Comparison of ENCODE assay signal across 13 cellular contexts in genomic region chr3:58068126-58068809, GRCh38.
DNase-seq lines count a peak whose midpoint lies in the region; ATAC-seq, FAIRE-seq and TF ChIP-seq lines count a peak whose summit lies in the region.
"Had no signal": no experiment of that assay in that cellular context is flagged by ENCODE, and none has a peak within 500 bp of the region (broad histone marks: within the 10 kb centered on the region; RNA-seq: fewer than 3 reads in every experiment).

No MANE protein-coding gene starts in this region.

- H4K20me1 ChIP-seq in K562 (replicated peaks; ENCODE audit: control insufficient read depth, insufficient read depth, low read length), result peaks cover 4% of the 10 kb centered on the region; the same call in 1 of the 2 replicates

- H2BK12ac ChIP-seq in mesenchymal stem cell (ENCODE audit: low read length in 2 of 2), result no peak overlapping the region

- POLR2A ChIA-PET in K562 (lab: Yijun Ruan, JAX), result interaction anchor here (1.1 kb wide), 1 partner anchor 19 kb away, joined by 4 read pairs; no protein-coding TSS in a partner anchor

- peak overlapping the region; percentile 74 for H4K91ac ChIP-seq in mesenchymal stem cell (ENCODE audit: low read length)

- in situ Hi-C loops in K562 (cut with MboI), result no loop called here

- no peak for TF ChIP-seq RAD21 in K562 (CRISPR knock-in tag; conservative IDR thresholded peaks at IDR 0.05 in 1 of 2, IDR thresholded peaks at IDR 0.05 in 1 of 2)

- H2BK15ac ChIP-seq in mesenchymal stem cell (ENCODE audit: low read depth, poor library complexity, severe bottlenecking), result no peak overlapping the region

- no peak overlapping the region for H2AFZ ChIP-seq in K562 (ENCODE audit: low read depth, low read length)
- no peak overlapping the region for H2AFZ ChIP-seq in mesenchymal stem cell (ENCODE audit: low read depth, low read length)

- H3K14ac ChIP-seq in mesenchymal stem cell (ENCODE audit: low read length in 2 of 2), result no peak overlapping the region

- H3K79me1 ChIP-seq in mesenchymal stem cell (replicated peaks; ENCODE audit: low read length, poor library complexity, severe bottlenecking), result peaks cover 16% of the 10 kb centered on the region

- H3K4ac ChIP-seq in mesenchymal stem cell (ENCODE audit: low read depth in 1 of 2, low read length in 2 of 2), result peak overlapping the region in 1 of 2 experiments; percentile 27

- H3K4me2 ChIP-seq in K562 (ENCODE audit: insufficient read depth, low read length), result no peak overlapping the region; the same call in 1 of the 2 replicates
- no peak overlapping the region for H3K4me2 ChIP-seq in mesenchymal stem cell (ENCODE audit: low read length, poor library complexity, severe bottlenecking)

- H2BK5ac ChIP-seq in mesenchymal stem cell (ENCODE audit: low read depth, low read length, poor library complexity, severe bottlenecking), result no peak overlapping the region

- peaks cover 12% of the 10 kb centered on the region; the same call in 1 of the 3 replicates for H3K79me2 ChIP-seq in K562 (ENCODE audit: control insufficient read depth, insufficient read depth, low read length)

- FAIRE-seq in K562 (lab: Jason Lieb, UNC), result no peak

- DNase-seq in NCI-H146 treated with DMSO at 0.1 percent for 48 hours (lab: John Stamatoyannopoulos, UW; ENCODE audit: unreplicated experiment) (peak; percentile 41), K562 (ENCODE audit: extremely low read depth in 1 of 4, low spot score in 3 of 4) (peak; percentile 23 to 39 (median 25)), mesenchymal stem cell (no peak), superior temporal gyrus (ENCODE audit: extremely low spot score) (peak; percentile 45), NCI-H446 (lab: John Stamatoyannopoulos, UW) (no peak), dermis blood vessel endothelial cell (no peak)
- DNase-seq: activated effector memory CD4-positive, alpha-beta T cell treated with anti-CD3 and anti-CD28 coated beads, Interleukin-2, amount 50 U/mL, for 16 hours; NCI-H187 treated with DMSO at 0.1 percent for 48 hours; psoas muscle; stimulated activated CD4-positive, alpha-beta T cell treated with anti-CD3 and anti-CD28 coated beads, Interleukin-2, amount 100 ng/mL, for 48 hours; stimulated activated naive CD8-positive, alpha-beta T cell treated with anti-CD3 and anti-CD28 coated beads, Interleukin-15, Interleukin-2, amounts not matched to agents 100 U/mL and 50 U/mL, for 24 hours had no signal

- CTCF ChIA-PET in K562 (lab: Yijun Ruan, JAX; ENCODE audit: low intra/inter-chr PET ratio), result no interaction called here

- no peak for TF ChIP-seq POLR2A in K562 (conservative IDR thresholded peaks at IDR 0.05)

- peak overlapping the region; percentile 51 for H4K8ac ChIP-seq in mesenchymal stem cell (ENCODE audit: low read length)

- no peaks in the 10 kb centered on the region for H3K27me3 ChIP-seq in K562 (ENCODE audit: control insufficient read depth in 2 of 2, insufficient read depth in 2 of 2, low read length in 2 of 2)
- no peaks in the 10 kb centered on the region for H3K27me3 ChIP-seq in mesenchymal stem cell (ENCODE audit: control insufficient read depth in 1 of 2, insufficient read depth in 1 of 2, low read length in 2 of 2)

- H3K9me1 ChIP-seq in K562 (ENCODE audit: control insufficient read depth, insufficient read depth, low read length), result peaks cover 5% of the 10 kb centered on the region

- peak overlapping the region in 1 of 2 experiments; percentile 0 for H3K23ac ChIP-seq in mesenchymal stem cell (ENCODE audit: low read length in 2 of 2)

- H3K27ac ChIP-seq in K562 (ENCODE audit: extremely low read depth, low read depth, low read length) (no peak overlapping the region), mesenchymal stem cell (ENCODE audit: low read length, poor library complexity, severe bottlenecking) (no peak overlapping the region)
- H3K27ac ChIP-seq: epithelial cell of prostate, psoas muscle had no signal

- H3K4me3 ChIP-seq in K562, result no peak overlapping the region
- no peak overlapping the region for H3K4me3 ChIP-seq in mesenchymal stem cell (ENCODE audit: insufficient read depth in 1 of 2, low read depth in 1 of 2, low read length in 2 of 2)
- H3K4me3 ChIP-seq: psoas muscle had no signal

- BruUV-seq in K562 (replicated peaks; lab: Mats Ljungman, UMichigan), result no TSS peak

- H2BK120ac ChIP-seq in mesenchymal stem cell (ENCODE audit: low read depth, low read length), result no peak overlapping the region

- WGBS in K562 (ENCODE audit: insufficient coverage, low coverage, missing lambda C conversion rate), result 67% methylated on average over 2 of the region's 2 CpGs
- WGBS in mesenchymal stem cell, result 86% methylated on average over 2 of the region's 2 CpGs

- H3K4me1 ChIP-seq in K562 (replicated peaks in 1 of 2; ENCODE audit: control insufficient read depth in 2 of 2, insufficient read depth in 2 of 2, low read length in 2 of 2) (peaks cover 14 to 16% of the 10 kb centered on the region in 2 experiments; a peak in 4 of 5 replicates), mesenchymal stem cell (ENCODE audit: control insufficient read depth, insufficient read depth, low read depth, low read length) (peaks cover 42% of the 10 kb centered on the region)
- H3K4me1 ChIP-seq: psoas muscle had no signal

- peak; percentile 41; the same call in 2 of the 3 replicates for ATAC-seq in K562
- no peak for ATAC-seq in GM18511 (IDR thresholded peaks at IDR 0.05; ENCODE audit: unreplicated experiment)
- ATAC-seq: psoas muscle; stimulated activated naive CD8-positive, alpha-beta T cell treated with anti-CD3 and anti-CD28 coated beads, Interleukin-15, Interleukin-2, amounts not matched to agents 100 U/mL and 50 U/mL, for 24 hours had no signal

- intact Hi-C loops in K562 (cut with micrococcal nuclease), result no loop called here

- H3K9me3 ChIP-seq in K562 (replicated peaks; ENCODE audit: control insufficient read depth, insufficient read depth, low read depth, low read length) (no peaks in the 10 kb centered on the region), mesenchymal stem cell (ENCODE audit: control insufficient read depth, low read length) (no peaks in the 10 kb centered on the region)
- H3K9me3 ChIP-seq: psoas muscle had no signal

- peak overlapping the region; percentile 37 to 65 for H3K18ac ChIP-seq in mesenchymal stem cell (ENCODE audit: low read depth in 1 of 2, low read length in 2 of 2)

- H3K9ac ChIP-seq in K562 (ENCODE audit: insufficient read depth in 1 of 2, low read depth in 2 of 2, low read length in 2 of 2) (peak overlapping the region in 1 of 2 experiments; percentile 71; a peak in 2 of 4 replicates), mesenchymal stem cell (ENCODE audit: low read length) (no peak overlapping the region)

- H3K36me3 ChIP-seq in K562 (ENCODE audit: control insufficient read depth, insufficient read depth, low read length) (no peaks in the 10 kb centered on the region), mesenchymal stem cell (ENCODE audit: control insufficient read depth in 1 of 2, insufficient read depth in 2 of 2, low read depth in 1 of 2, low read length in 2 of 2) (no peaks in the 10 kb centered on the region)

- no peak for TF ChIP-seq CTCF in K562 (IDR thresholded peaks at IDR 0.05 in 2 of 3, conservative IDR thresholded peaks at IDR 0.05 in 1 of 3; ENCODE audit: insufficient read depth in 2 of 3, low read depth in 1 of 3, low read length in 3 of 3)

- no peak for TF ChIP-seq EP300 in K562 (IDR thresholded peaks at IDR 0.05; ENCODE audit: low read length)

- H2AK5ac ChIP-seq in mesenchymal stem cell (ENCODE audit: low read length, severe bottlenecking), result peak overlapping the region; percentile 68

TF ChIP-seq in K562, 482 proteins besides CTCF, POLR2A, EP300 and RAD21 (continues in another document):
- no peak for TF ChIP-seq ZNF274 (IDR thresholded peaks at IDR 0.05; ENCODE audit: borderline replicate concordance, low read depth, low read length)
- TF ChIP-seq CBX1 (IDR thresholded peaks at IDR 0.05; ENCODE audit: low read depth), result no peak
- peak; percentile 67 for TF ChIP-seq CBFA2T3 (IDR thresholded peaks at IDR 0.05)
- TF ChIP-seq VEZF1 (CRISPR knock-in tag; IDR thresholded peaks at IDR 0.05), result 0 out of 2 replicates have a peak, but pooled peaks have one; percentile 11
- no peak for TF ChIP-seq ETV6 (IDR thresholded peaks at IDR 0.05; ENCODE audit: borderline replicate concordance in 1 of 2, low read depth in 2 of 2, low read length in 1 of 2)
- TF ChIP-seq ETV6 (CRISPR knock-in tag; IDR thresholded peaks at IDR 0.05; ENCODE audit: borderline replicate concordance), result no peak
- no peak for TF ChIP-seq TEAD1 (CRISPR knock-in tag; IDR thresholded peaks at IDR 0.05)
- peak; percentile 56 for TF ChIP-seq SOX6 (IDR thresholded peaks at IDR 0.05)
- TF ChIP-seq TAL1 (IDR thresholded peaks at IDR 0.05), result peak; percentile 23; the same call in 1 of the 2 replicates
- no peak for TF ChIP-seq CXXC5 (CRISPR knock-in tag; IDR thresholded peaks at IDR 0.05)
- peak; percentile 63; the same call in 1 of the 2 replicates for TF ChIP-seq TEAD4 (IDR thresholded peaks at IDR 0.05; ENCODE audit: low read length)
- no peak for TF ChIP-seq TEAD4 (CRISPR knock-in tag; IDR thresholded peaks at IDR 0.05; ENCODE audit: borderline replicate concordance)
- TF ChIP-seq HNRNPL (IDR thresholded peaks at IDR 0.05; ENCODE audit: low read depth, low read length), result no peak
- TF ChIP-seq CBFA2T2 (conservative IDR thresholded peaks at IDR 0.05), result peak; percentile 38

Comparison
In these comparisons a context has a peak if more than half of its experiments do, and no peak if none do; other contexts are left out.
1. DNase-seq: peak in NCI-H146 treated with DMSO at 0.1 percent for 48 hours (single experiment), K562 (4 of 4) and superior temporal gyrus (single experiment); none in mesenchymal stem cell (single experiment), NCI-H446 (0 of 2) and dermis blood vessel endothelial cell (single experiment).